Comparison of ENCODE assay signal across 9 cellular contexts in the genomic region with DNA sequence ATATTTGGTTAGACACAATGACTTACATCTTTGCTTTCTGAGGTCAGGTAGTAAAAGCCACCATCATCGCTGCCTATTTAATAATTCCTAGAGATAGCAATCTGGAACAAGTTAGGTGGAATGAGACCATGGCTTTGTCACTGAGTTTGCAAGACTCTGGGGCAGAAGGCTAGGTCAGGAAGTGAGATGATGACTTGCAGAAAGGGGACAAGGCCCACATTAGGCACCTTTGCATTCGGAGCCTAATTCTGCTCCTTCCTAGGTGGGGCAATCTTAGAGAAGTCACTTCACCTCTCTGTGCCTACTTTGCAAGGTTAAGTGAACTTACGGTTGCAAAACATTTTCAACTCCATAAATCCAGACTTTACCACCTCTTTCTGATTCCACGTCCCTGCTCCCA. TPM values are rescaled to one million over a fixed set of nuclear protein-coding genes. Genes with fewer than 3 reads are reported as not detected.
"Had no signal": no experiment of that assay in that cellular context is flagged by ENCODE, and none has a peak within 500 bp of the region (broad histone marks: within the 10 kb centered on the region; RNA-seq: fewer than 3 reads in every experiment).

No MANE protein-coding gene starts in this region.

- DNase-seq: H9, HCEC 1CT, IMR-90, KBM-7 had no signal

- FAIRE-seq: H1, H54 had no signal

- H2AFZ ChIP-seq: GM23338 had no signal

- ATAC-seq: GM23338 had no signal

- H3K27ac ChIP-seq: HL-60, KMS-11 had no signal

- H3K4me3 ChIP-seq: GM23338 had no signal

- H3K4me2 ChIP-seq: GM23338, KMS-11 had no signal

- H3K9ac ChIP-seq: KMS-11 had no signal

RNA-seq across cellular contexts. Expression of a gene that starts 10.3 kb away (rescaled TPM):
- total RNA-seq: GM23338, H1, H9, IMR-90 had no signal
- polyA plus RNA-seq: H1, IMR-90 had no signal
